1 cellular context compared by ENCODE assay signal in the genomic region with DNA sequence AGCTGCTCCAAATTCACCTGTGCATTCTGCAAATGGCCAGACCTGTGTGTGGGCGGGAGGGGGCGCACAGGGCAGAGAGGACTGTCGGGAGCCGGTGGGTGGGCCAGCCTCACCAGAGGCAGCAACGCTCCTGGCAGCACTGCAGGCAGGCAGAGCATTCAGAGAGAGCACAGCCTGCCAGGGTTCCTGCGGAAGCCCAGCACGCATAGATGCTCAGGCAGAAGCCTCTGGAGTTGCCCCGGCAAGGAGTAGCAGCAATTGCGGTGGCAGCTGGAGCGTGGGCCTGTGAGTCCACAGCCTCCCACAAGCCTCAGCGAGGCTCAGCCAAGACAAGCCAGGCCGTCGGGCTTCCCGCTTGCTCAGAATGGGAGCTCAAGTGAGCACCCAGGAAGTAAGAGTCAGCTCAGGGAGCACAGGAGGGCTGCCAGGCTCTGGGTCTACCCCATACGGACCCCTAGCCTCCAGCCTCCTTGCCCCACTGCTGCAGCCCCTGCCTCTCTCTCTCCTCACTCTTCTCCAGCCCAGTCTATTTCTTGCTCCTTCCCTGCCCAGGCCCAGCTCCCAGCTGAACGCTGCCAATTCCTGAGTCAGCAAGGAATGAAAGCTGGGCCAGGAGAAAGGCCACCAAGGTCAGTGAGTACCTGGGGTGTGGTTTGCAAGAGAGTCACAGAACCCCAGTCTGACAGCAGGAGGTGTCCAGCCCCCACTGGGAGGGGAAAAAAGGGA.
TF ChIP-seq lines count a peak whose summit lies in the region.

No MANE protein-coding gene starts in this region.

TF ChIP-seq in HepG2, 621 proteins besides CTCF, POLR2A, EP300 and RAD21 (continued from another document):
- TF ChIP-seq ZSCAN9 (CRISPR knock-in tag; IDR thresholded peaks at IDR 0.05; ENCODE audit: borderline replicate concordance) = no peak
- no peak for TF ChIP-seq ELF4 (CRISPR knock-in tag; IDR thresholded peaks at IDR 0.05; ENCODE audit: borderline replicate concordance)
- no peak for TF ChIP-seq GATAD1 (CRISPR knock-in tag; IDR thresholded peaks at IDR 0.05)
- TF ChIP-seq ZNF331 (CRISPR knock-in tag; IDR thresholded peaks at IDR 0.05) = 0 out of 2 replicates have a peak, but pooled peaks have one; percentile 15
- no peak for TF ChIP-seq PHF5A (CRISPR knock-in tag; IDR thresholded peaks at IDR 0.05; ENCODE audit: low read depth, unreplicated experiment)
- TF ChIP-seq, protein P1, sequence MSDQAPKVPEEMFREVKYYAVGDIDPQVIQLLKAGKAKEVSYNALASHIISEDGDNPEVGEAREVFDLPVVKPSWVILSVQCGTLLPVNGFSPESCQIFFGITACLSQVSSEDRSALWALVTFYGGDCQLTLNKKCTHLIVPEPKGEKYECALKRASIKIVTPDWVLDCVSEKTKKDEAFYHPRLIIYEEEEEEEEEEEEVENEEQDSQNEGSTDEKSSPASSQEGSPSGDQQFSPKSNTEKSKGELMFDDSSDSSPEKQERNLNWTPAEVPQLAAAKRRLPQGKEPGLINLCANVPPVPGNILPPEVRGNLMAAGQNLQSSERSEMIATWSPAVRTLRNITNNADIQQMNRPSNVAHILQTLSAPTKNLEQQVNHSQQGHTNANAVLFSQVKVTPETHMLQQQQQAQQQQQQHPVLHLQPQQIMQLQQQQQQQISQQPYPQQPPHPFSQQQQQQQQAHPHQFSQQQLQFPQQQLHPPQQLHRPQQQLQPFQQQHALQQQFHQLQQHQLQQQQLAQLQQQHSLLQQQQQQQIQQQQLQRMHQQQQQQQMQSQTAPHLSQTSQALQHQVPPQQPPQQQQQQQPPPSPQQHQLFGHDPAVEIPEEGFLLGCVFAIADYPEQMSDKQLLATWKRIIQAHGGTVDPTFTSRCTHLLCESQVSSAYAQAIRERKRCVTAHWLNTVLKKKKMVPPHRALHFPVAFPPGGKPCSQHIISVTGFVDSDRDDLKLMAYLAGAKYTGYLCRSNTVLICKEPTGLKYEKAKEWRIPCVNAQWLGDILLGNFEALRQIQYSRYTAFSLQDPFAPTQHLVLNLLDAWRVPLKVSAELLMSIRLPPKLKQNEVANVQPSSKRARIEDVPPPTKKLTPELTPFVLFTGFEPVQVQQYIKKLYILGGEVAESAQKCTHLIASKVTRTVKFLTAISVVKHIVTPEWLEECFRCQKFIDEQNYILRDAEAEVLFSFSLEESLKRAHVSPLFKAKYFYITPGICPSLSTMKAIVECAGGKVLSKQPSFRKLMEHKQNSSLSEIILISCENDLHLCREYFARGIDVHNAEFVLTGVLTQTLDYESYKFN (CRISPR knock-in tag; conservative IDR thresholded peaks at IDR 0.05) = no peak
- TF ChIP-seq ZNF563 (CRISPR knock-in tag; IDR thresholded peaks at IDR 0.05) = peak; percentile 73
- TF ChIP-seq ZNF235 (CRISPR knock-in tag; IDR thresholded peaks at IDR 0.05; ENCODE audit: borderline replicate concordance) = no peak
- no peak for TF ChIP-seq TCF7L2 (IDR thresholded peaks at IDR 0.05; ENCODE audit: low read depth, low read length)
- TF ChIP-seq ZBTB7B (CRISPR knock-in tag; IDR thresholded peaks at IDR 0.05) = 0 out of 2 replicates have a peak, but pooled peaks have one; percentile 46
- TF ChIP-seq MED8 (CRISPR knock-in tag; IDR thresholded peaks at IDR 0.05; ENCODE audit: insufficient replicate concordance) = no peak
- peak; percentile 79 for TF ChIP-seq ZFY (CRISPR knock-in tag; IDR thresholded peaks at IDR 0.05)
- TF ChIP-seq, protein P2, sequence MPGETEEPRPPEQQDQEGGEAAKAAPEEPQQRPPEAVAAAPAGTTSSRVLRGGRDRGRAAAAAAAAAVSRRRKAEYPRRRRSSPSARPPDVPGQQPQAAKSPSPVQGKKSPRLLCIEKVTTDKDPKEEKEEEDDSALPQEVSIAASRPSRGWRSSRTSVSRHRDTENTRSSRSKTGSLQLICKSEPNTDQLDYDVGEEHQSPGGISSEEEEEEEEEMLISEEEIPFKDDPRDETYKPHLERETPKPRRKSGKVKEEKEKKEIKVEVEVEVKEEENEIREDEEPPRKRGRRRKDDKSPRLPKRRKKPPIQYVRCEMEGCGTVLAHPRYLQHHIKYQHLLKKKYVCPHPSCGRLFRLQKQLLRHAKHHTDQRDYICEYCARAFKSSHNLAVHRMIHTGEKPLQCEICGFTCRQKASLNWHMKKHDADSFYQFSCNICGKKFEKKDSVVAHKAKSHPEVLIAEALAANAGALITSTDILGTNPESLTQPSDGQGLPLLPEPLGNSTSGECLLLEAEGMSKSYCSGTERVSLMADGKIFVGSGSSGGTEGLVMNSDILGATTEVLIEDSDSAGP (CRISPR knock-in tag; IDR thresholded peaks at IDR 0.05; ENCODE audit: borderline replicate concordance) = peak; percentile 56; the same call in 1 of the 2 replicates
- TF ChIP-seq, protein P3, sequence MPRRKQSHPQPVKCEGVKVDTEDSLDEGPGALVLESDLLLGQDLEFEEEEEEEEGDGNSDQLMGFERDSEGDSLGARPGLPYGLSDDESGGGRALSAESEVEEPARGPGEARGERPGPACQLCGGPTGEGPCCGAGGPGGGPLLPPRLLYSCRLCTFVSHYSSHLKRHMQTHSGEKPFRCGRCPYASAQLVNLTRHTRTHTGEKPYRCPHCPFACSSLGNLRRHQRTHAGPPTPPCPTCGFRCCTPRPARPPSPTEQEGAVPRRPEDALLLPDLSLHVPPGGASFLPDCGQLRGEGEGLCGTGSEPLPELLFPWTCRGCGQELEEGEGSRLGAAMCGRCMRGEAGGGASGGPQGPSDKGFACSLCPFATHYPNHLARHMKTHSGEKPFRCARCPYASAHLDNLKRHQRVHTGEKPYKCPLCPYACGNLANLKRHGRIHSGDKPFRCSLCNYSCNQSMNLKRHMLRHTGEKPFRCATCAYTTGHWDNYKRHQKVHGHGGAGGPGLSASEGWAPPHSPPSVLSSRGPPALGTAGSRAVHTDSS (CRISPR knock-in tag; conservative IDR thresholded peaks at IDR 0.05) = no peak
- TF ChIP-seq, protein P4, sequence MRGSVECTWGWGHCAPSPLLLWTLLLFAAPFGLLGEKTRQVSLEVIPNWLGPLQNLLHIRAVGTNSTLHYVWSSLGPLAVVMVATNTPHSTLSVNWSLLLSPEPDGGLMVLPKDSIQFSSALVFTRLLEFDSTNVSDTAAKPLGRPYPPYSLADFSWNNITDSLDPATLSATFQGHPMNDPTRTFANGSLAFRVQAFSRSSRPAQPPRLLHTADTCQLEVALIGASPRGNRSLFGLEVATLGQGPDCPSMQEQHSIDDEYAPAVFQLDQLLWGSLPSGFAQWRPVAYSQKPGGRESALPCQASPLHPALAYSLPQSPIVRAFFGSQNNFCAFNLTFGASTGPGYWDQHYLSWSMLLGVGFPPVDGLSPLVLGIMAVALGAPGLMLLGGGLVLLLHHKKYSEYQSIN (CRISPR knock-in tag; IDR thresholded peaks at IDR 0.05; ENCODE audit: borderline replicate concordance) = no peak
- TF ChIP-seq CHD2 (IDR thresholded peaks at IDR 0.05; ENCODE audit: low read depth, low read length) = no peak
- no peak for TF ChIP-seq KLF11 (CRISPR knock-in tag; IDR thresholded peaks at IDR 0.05)
TF ChIP-seq in HepG2: peak in this region for 41.
